In genomic region chrX:39855748-39856129, GRCh38 we compare ENCODE assay signal across 8 cellular contexts.
DNase-seq lines count a peak whose midpoint lies in the region; ATAC-seq and TF ChIP-seq lines count a peak whose summit lies in the region.

No MANE protein-coding gene starts in this region.

- H3K36me3 Mint-ChIP-seq in activated CD8-positive, alpha-beta T cell treated with anti-CD3 and anti-CD28 coated beads, Interleukin-2, amount 10 ng/mL, durations not matched to agents 7 days and 5 days (ENCODE audit: low read depth), result peaks cover 8% of the 10 kb centered on the region

- 33% methylated on average over 10 of the region's 10 CpGs for WGBS in suprapubic skin

- H3K9me3 ChIP-seq in suprapubic skin, result no peaks in the 10 kb centered on the region

- no peak for TF ChIP-seq POLR2A in suprapubic skin (IDR thresholded peaks at IDR 0.05)

- peak; percentile 43 for ATAC-seq in HG03095 (IDR thresholded peaks at IDR 0.05; ENCODE audit: unreplicated experiment)
- peak; percentile 62 for ATAC-seq in activated CD8-positive, alpha-beta T cell treated with anti-CD3 and anti-CD28 coated beads, Interleukin-2, amount 10 ng/mL, durations not matched to agents 7 days and 5 days

- CTCF ChIA-PET in activated CD8-positive, alpha-beta T cell treated with anti-CD3 and anti-CD28 coated beads, Interleukin-2, amount 10 ng/mL, durations not matched to agents 7 days and 5 days (lab: Charles Lee), result interaction anchor here (1.3 to 2.7 kb wide), 5 partner anchors 15 to 125 kb away, joined by 3 to 13 read pairs (median 8); no protein-coding TSS in a partner anchor

- peak overlapping the region; percentile 76 for H3K4me3 Mint-ChIP-seq in activated CD8-positive, alpha-beta T cell treated with anti-CD3 and anti-CD28 coated beads, Interleukin-2, amount 10 ng/mL, durations not matched to agents 7 days and 5 days

- H3K9me3 Mint-ChIP-seq in activated CD8-positive, alpha-beta T cell treated with anti-CD3 and anti-CD28 coated beads, Interleukin-2, amount 10 ng/mL, durations not matched to agents 7 days and 5 days (ENCODE audit: insufficient read depth), result no peaks in the 10 kb centered on the region

- no peaks in the 10 kb centered on the region for H3K27me3 ChIP-seq in suprapubic skin

- H3K27ac ChIP-seq in suprapubic skin, result no peak overlapping the region

- TF ChIP-seq CTCF in fibroblast of mammary gland (conservative IDR thresholded peaks at IDR 0.05; ENCODE audit: control insufficient read depth, insufficient read depth, low read depth, low read length) (no peak), suprapubic skin (IDR thresholded peaks at IDR 0.05) (no peak)

- TF ChIP-seq EP300 in suprapubic skin (IDR thresholded peaks at IDR 0.05), result no peak

- H3K4me3 ChIP-seq in fibroblast of mammary gland (ENCODE audit: control insufficient read depth, low read depth, low read length) (no peak overlapping the region), suprapubic skin (no peak overlapping the region)

- H3K27me3 Mint-ChIP-seq in activated CD8-positive, alpha-beta T cell treated with anti-CD3 and anti-CD28 coated beads, Interleukin-2, amount 10 ng/mL, durations not matched to agents 7 days and 5 days (ENCODE audit: low read depth), result no peaks in the 10 kb centered on the region

- H3K27ac Mint-ChIP-seq in activated CD8-positive, alpha-beta T cell treated with anti-CD3 and anti-CD28 coated beads, Interleukin-2, amount 10 ng/mL, durations not matched to agents 7 days and 5 days, result peak overlapping the region; percentile 98

- DNase-seq in NCI-H82 (lab: John Stamatoyannopoulos, UW), result peak; percentile 81
- DNase-seq in NCI-H82 treated with DMSO at 0.1 percent for 48 hours (lab: John Stamatoyannopoulos, UW; ENCODE audit: unreplicated experiment), result no peak
- DNase-seq in NCI-H2227 treated with DMSO at 0.1 percent for 48 hours (lab: John Stamatoyannopoulos, UW), result peak; percentile 58
- peak; percentile 83 for DNase-seq in activated CD8-positive, alpha-beta T cell treated with anti-CD3 and anti-CD28 coated beads, Interleukin-2, amount 10 ng/mL, durations not matched to agents 7 days and 5 days
- peak; percentile 29 for DNase-seq in fibroblast of mammary gland (ENCODE audit: low read depth)
- peak; percentile 58 for DNase-seq in stimulated activated CD8-positive, alpha-beta memory T cell treated with anti-CD3 and anti-CD28 coated beads, Interleukin-12 subunit alpha, Interleukin-12 subunit beta, amount 100 ng/mL, for 1 hour (ENCODE audit: low read depth)
- no peak for DNase-seq in suprapubic skin (ENCODE audit: low spot score in 2 of 2)

- POLR2A ChIA-PET in activated CD8-positive, alpha-beta T cell treated with anti-CD3 and anti-CD28 coated beads, Interleukin-2, amount 10 ng/mL, durations not matched to agents 7 days and 5 days (lab: Charles Lee), result interaction anchor here (0.7 to 3.0 kb wide), 14 partner anchors 13 to 321 kb away, joined by 3 to 30 read pairs (median 5); partner anchors contain the start of gene BCOR

- H3K4me1 ChIP-seq in suprapubic skin, result peaks cover 8% of the 10 kb centered on the region

- peaks cover 85% of the 10 kb centered on the region for H3K4me1 Mint-ChIP-seq in activated CD8-positive, alpha-beta T cell treated with anti-CD3 and anti-CD28 coated beads, Interleukin-2, amount 10 ng/mL, durations not matched to agents 7 days and 5 days (ENCODE audit: low read depth)

- H3K36me3 ChIP-seq in suprapubic skin, result no peaks in the 10 kb centered on the region

Comparison
In these comparisons a context has a peak if more than half of its experiments do, and no peak if none do; other contexts are left out.
1. DNase-seq: peak in NCI-H82 (single experiment), NCI-H2227 treated with DMSO at 0.1 percent for 48 hours (single experiment), activated CD8-positive, alpha-beta T cell treated with anti-CD3 and anti-CD28 coated beads, Interleukin-2, amount 10 ng/mL, durations not matched to agents 7 days and 5 days (single experiment), fibroblast of mammary gland (single experiment) and stimulated activated CD8-positive, alpha-beta memory T cell treated with anti-CD3 and anti-CD28 coated beads, Interleukin-12 subunit alpha, Interleukin-12 subunit beta, amount 100 ng/mL, for 1 hour (single experiment); none in NCI-H82 treated with DMSO at 0.1 percent for 48 hours (single experiment) and suprapubic skin (0 of 2).